In genomic region chr12:62647586-62647985, GRCh38 we compare ENCODE assay signal across 13 cellular contexts.
DNase-seq lines count a peak whose midpoint lies in the region; ATAC-seq lines count a peak whose summit lies in the region.
"Had no signal": no experiment of that assay in that cellular context is flagged by ENCODE, and none has a peak within 500 bp of the region (broad histone marks: within the 10 kb centered on the region; RNA-seq: fewer than 3 reads in every experiment).

No MANE protein-coding gene starts in this region.

- no peak overlapping the region for H3K4me3 Mint-ChIP-seq in activated CD4-positive, alpha-beta T cell treated with anti-CD3 and anti-CD28 coated beads, Interleukin-2, amount 10 ng/mL, durations not matched to agents 7 days and 5 days
- H3K4me3 Mint-ChIP-seq: activated T-cell treated with anti-CD3 and anti-CD28 coated beads, Interleukin-2, amount 50 U/mL, for 24 hours had no signal

- H3K4me1 Mint-ChIP-seq in activated CD4-positive, alpha-beta T cell treated with anti-CD3 and anti-CD28 coated beads, Interleukin-2, amount 10 ng/mL, durations not matched to agents 7 days and 5 days, result no peaks in the 10 kb centered on the region

- DNase-seq in AG20443 (ENCODE audit: low spot score), result peak; percentile 30
- DNase-seq in caudate nucleus (lab: John Stamatoyannopoulos, UW), result peak in 43 of 61 donors; percentile 6 to 70 (median 24)
- DNase-seq in left ventricle myocardium superior, result peak; percentile 73
- DNase-seq in posterior cingulate gyrus, result peak in 7 of 10 donors; percentile 19 to 93 (median 57)
- DNase-seq in activated CD4-positive, alpha-beta T cell treated with anti-CD3 and anti-CD28 coated beads, Interleukin-2, amount 10 ng/mL, durations not matched to agents 7 days and 5 days, result no peak
- DNase-seq in DMS114 treated with DMSO at 0.1 percent for 48 hours (lab: John Stamatoyannopoulos, UW; ENCODE audit: unreplicated experiment), result no peak
- DNase-seq in NCI-H1417 (lab: John Stamatoyannopoulos, UW), result no peak
- DNase-seq: activated T-cell treated with anti-CD3 and anti-CD28 coated beads, Interleukin-2, amount 50 U/mL, for 24 hours; Caco-2; NCI-H510A treated with DMSO at 0.1 percent for 48 hours; testis had no signal

- peak; percentile 98 for ATAC-seq in left ventricle myocardium superior
- ATAC-seq in HG03378 (IDR thresholded peaks at IDR 0.05; ENCODE audit: unreplicated experiment), result no peak
- ATAC-seq: A549 had no signal

- POLR2A ChIA-PET in activated CD4-positive, alpha-beta T cell treated with anti-CD3 and anti-CD28 coated beads, Interleukin-2, amount 10 ng/mL, durations not matched to agents 7 days and 5 days (lab: Charles Lee), result no interaction called here

- H3K27ac Mint-ChIP-seq in activated CD4-positive, alpha-beta T cell treated with anti-CD3 and anti-CD28 coated beads, Interleukin-2, amount 10 ng/mL, durations not matched to agents 7 days and 5 days, result no peak overlapping the region
- H3K27ac Mint-ChIP-seq: activated T-cell treated with anti-CD3 and anti-CD28 coated beads, Interleukin-2, amount 50 U/mL, for 24 hours had no signal

- intact Hi-C loops in left ventricle myocardium superior (cut with micrococcal nuclease), result no loop called here
- intact Hi-C loops in posterior cingulate gyrus (cut with DNase I), result no loop called here

- H3K36me3 Mint-ChIP-seq in activated CD4-positive, alpha-beta T cell treated with anti-CD3 and anti-CD28 coated beads, Interleukin-2, amount 10 ng/mL, durations not matched to agents 7 days and 5 days (ENCODE audit: low read depth), result no peaks in the 10 kb centered on the region

- peaks cover 3% of the 10 kb centered on the region for H3K9me3 Mint-ChIP-seq in activated CD4-positive, alpha-beta T cell treated with anti-CD3 and anti-CD28 coated beads, Interleukin-2, amount 10 ng/mL, durations not matched to agents 7 days and 5 days
- H3K9me3 Mint-ChIP-seq: activated T-cell treated with anti-CD3 and anti-CD28 coated beads, Interleukin-2, amount 50 U/mL, for 24 hours had no signal

- CTCF ChIA-PET in activated CD4-positive, alpha-beta T cell treated with anti-CD3 and anti-CD28 coated beads, Interleukin-2, amount 10 ng/mL, durations not matched to agents 7 days and 5 days (lab: Charles Lee), result no interaction called here

- H3K27ac ChIP-seq in caudate nucleus (ENCODE audit: low read depth, low read length), result peak overlapping the region; percentile 63
- H3K27ac ChIP-seq: A549, testis had no signal

- H3K27me3 Mint-ChIP-seq in activated CD4-positive, alpha-beta T cell treated with anti-CD3 and anti-CD28 coated beads, Interleukin-2, amount 10 ng/mL, durations not matched to agents 7 days and 5 days, result peaks cover 3% of the 10 kb centered on the region

Comparison
In these comparisons a context has a peak if more than half of its experiments do, and no peak if none do; other contexts are left out.
1. DNase-seq: peak in AG20443 (single experiment), caudate nucleus (43 of 61), left ventricle myocardium superior (single experiment) and posterior cingulate gyrus (7 of 10); none in activated CD4-positive, alpha-beta T cell treated with anti-CD3 and anti-CD28 coated beads, Interleukin-2, amount 10 ng/mL, durations not matched to agents 7 days and 5 days (single experiment), DMS114 treated with DMSO at 0.1 percent for 48 hours (single experiment) and NCI-H1417 (0 of 3).